In the genomic region with DNA sequence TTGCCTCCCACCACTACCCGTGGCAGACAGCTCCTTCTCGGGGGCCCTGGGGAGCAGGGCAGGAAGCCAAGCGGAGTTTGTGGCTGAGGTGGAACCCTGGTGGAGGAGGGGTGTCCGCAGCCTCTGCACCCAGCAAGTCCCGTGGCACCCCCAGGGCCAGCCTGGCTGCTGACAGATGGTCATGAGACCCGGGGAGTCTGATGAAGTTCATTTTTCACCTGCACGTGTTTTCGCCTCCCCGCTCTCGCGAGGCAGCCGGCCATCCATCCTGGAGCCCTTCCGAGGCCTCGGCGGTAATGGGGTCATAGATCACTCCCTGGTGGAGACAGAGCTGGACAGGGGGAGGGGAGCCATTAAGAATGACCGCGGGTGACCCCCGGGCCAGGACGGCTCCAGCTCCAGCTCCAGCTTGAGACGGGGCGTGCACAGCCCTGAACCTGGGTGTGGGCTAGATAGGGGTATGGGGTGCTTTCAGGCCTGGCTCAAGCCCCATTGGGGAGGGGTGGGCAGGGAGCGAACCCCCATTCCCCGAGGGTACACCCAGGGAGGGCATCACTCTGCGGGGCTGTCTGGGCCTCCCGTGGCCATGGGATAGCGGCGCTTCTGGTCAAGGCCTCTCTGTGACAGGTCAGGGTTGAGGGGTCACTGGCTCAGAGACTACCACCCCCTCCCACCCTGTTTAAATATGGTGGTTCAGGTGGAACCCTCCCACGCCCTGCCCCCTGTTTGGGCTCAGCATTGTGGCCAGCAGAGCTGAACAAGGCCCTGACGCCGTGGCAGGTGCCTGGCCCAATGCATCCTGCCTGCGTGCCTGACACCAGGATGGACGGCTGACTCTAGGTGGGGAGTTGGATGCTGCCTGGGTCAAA, we compare ENCODE assay signal across 2 cellular contexts.
TF ChIP-seq lines count a peak whose summit lies in the region.

No MANE protein-coding gene starts in this region.

TF ChIP-seq in K562, 482 proteins besides CTCF, POLR2A, EP300 and RAD21 (continued from another document and continues in another):
- TF ChIP-seq, protein P1, sequence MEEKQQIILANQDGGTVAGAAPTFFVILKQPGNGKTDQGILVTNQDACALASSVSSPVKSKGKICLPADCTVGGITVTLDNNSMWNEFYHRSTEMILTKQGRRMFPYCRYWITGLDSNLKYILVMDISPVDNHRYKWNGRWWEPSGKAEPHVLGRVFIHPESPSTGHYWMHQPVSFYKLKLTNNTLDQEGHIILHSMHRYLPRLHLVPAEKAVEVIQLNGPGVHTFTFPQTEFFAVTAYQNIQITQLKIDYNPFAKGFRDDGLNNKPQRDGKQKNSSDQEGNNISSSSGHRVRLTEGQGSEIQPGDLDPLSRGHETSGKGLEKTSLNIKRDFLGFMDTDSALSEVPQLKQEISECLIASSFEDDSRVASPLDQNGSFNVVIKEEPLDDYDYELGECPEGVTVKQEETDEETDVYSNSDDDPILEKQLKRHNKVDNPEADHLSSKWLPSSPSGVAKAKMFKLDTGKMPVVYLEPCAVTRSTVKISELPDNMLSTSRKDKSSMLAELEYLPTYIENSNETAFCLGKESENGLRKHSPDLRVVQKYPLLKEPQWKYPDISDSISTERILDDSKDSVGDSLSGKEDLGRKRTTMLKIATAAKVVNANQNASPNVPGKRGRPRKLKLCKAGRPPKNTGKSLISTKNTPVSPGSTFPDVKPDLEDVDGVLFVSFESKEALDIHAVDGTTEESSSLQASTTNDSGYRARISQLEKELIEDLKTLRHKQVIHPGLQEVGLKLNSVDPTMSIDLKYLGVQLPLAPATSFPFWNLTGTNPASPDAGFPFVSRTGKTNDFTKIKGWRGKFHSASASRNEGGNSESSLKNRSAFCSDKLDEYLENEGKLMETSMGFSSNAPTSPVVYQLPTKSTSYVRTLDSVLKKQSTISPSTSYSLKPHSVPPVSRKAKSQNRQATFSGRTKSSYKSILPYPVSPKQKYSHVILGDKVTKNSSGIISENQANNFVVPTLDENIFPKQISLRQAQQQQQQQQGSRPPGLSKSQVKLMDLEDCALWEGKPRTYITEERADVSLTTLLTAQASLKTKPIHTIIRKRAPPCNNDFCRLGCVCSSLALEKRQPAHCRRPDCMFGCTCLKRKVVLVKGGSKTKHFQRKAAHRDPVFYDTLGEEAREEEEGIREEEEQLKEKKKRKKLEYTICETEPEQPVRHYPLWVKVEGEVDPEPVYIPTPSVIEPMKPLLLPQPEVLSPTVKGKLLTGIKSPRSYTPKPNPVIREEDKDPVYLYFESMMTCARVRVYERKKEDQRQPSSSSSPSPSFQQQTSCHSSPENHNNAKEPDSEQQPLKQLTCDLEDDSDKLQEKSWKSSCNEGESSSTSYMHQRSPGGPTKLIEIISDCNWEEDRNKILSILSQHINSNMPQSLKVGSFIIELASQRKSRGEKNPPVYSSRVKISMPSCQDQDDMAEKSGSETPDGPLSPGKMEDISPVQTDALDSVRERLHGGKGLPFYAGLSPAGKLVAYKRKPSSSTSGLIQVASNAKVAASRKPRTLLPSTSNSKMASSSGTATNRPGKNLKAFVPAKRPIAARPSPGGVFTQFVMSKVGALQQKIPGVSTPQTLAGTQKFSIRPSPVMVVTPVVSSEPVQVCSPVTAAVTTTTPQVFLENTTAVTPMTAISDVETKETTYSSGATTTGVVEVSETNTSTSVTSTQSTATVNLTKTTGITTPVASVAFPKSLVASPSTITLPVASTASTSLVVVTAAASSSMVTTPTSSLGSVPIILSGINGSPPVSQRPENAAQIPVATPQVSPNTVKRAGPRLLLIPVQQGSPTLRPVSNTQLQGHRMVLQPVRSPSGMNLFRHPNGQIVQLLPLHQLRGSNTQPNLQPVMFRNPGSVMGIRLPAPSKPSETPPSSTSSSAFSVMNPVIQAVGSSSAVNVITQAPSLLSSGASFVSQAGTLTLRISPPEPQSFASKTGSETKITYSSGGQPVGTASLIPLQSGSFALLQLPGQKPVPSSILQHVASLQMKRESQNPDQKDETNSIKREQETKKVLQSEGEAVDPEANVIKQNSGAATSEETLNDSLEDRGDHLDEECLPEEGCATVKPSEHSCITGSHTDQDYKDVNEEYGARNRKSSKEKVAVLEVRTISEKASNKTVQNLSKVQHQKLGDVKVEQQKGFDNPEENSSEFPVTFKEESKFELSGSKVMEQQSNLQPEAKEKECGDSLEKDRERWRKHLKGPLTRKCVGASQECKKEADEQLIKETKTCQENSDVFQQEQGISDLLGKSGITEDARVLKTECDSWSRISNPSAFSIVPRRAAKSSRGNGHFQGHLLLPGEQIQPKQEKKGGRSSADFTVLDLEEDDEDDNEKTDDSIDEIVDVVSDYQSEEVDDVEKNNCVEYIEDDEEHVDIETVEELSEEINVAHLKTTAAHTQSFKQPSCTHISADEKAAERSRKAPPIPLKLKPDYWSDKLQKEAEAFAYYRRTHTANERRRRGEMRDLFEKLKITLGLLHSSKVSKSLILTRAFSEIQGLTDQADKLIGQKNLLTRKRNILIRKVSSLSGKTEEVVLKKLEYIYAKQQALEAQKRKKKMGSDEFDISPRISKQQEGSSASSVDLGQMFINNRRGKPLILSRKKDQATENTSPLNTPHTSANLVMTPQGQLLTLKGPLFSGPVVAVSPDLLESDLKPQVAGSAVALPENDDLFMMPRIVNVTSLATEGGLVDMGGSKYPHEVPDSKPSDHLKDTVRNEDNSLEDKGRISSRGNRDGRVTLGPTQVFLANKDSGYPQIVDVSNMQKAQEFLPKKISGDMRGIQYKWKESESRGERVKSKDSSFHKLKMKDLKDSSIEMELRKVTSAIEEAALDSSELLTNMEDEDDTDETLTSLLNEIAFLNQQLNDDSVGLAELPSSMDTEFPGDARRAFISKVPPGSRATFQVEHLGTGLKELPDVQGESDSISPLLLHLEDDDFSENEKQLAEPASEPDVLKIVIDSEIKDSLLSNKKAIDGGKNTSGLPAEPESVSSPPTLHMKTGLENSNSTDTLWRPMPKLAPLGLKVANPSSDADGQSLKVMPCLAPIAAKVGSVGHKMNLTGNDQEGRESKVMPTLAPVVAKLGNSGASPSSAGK (IDR thresholded peaks at IDR 0.05): peak; percentile 56; the same call in 1 of the 2 replicates
- TF ChIP-seq MBD2 (IDR thresholded peaks at IDR 0.05; ENCODE audit: borderline replicate concordance, low read depth): no peak
- TF ChIP-seq JUNB (CRISPR knock-in tag; conservative IDR thresholded peaks at IDR 0.05): no peak
- TF ChIP-seq, protein P2, sequence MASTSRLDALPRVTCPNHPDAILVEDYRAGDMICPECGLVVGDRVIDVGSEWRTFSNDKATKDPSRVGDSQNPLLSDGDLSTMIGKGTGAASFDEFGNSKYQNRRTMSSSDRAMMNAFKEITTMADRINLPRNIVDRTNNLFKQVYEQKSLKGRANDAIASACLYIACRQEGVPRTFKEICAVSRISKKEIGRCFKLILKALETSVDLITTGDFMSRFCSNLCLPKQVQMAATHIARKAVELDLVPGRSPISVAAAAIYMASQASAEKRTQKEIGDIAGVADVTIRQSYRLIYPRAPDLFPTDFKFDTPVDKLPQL (IDR thresholded peaks at IDR 0.05; ENCODE audit: extremely low read depth, insufficient read length): no peak
- TF ChIP-seq, protein P3, sequence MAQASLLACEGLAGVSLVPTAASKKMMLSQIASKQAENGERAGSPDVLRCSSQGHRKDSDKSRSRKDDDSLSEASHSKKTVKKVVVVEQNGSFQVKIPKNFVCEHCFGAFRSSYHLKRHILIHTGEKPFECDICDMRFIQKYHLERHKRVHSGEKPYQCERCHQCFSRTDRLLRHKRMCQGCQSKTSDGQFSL (CRISPR knock-in tag; IDR thresholded peaks at IDR 0.05): peak; percentile 37; the same call in 1 of the 2 replicates
- TF ChIP-seq, protein P3 (tag; IDR thresholded peaks at IDR 0.05): no peak
- peak; percentile 52 for TF ChIP-seq L3MBTL2 (IDR thresholded peaks at IDR 0.05)
- TF ChIP-seq MAFF (IDR thresholded peaks at IDR 0.05; ENCODE audit: low read length): no peak
- TF ChIP-seq OTX1 (CRISPR knock-in tag; IDR thresholded peaks at IDR 0.05): no peak
- TF ChIP-seq NR2C2 (CRISPR knock-in tag; IDR thresholded peaks at IDR 0.05): no peak
- peak; percentile 45; the same call in 1 of the 2 replicates for TF ChIP-seq NR2C2 (tag; IDR thresholded peaks at IDR 0.05)

TF ChIP-seq in HepG2, 621 proteins besides CTCF, POLR2A, EP300 and RAD21 (continued from another document and continues in another):
- TF ChIP-seq ZFP90 (CRISPR knock-in tag; IDR thresholded peaks at IDR 0.05; ENCODE audit: borderline replicate concordance) (no peak), NFE2L1 (CRISPR knock-in tag; IDR thresholded peaks at IDR 0.05; ENCODE audit: borderline replicate concordance) (0 out of 2 replicates have a peak, but pooled peaks have one; percentile 40), HNRNPH1 (optimal IDR thresholded peaks at IDR 0.05; ENCODE audit: low read depth, low read length) (no peak), ZNF546 (CRISPR knock-in tag; conservative IDR thresholded peaks at IDR 0.05) (no peak), PHF20 (CRISPR knock-in tag; IDR thresholded peaks at IDR 0.05) (no peak), RFXAP (CRISPR knock-in tag; IDR thresholded peaks at IDR 0.05; ENCODE audit: borderline replicate concordance) (0 out of 2 replicates have a peak, but pooled peaks have one; percentile 12), MYC (CRISPR knock-in tag; IDR thresholded peaks at IDR 0.05; ENCODE audit: borderline replicate concordance) (peak; percentile 63; the same call in 1 of the 2 replicates), HDAC1 (CRISPR knock-in tag; IDR thresholded peaks at IDR 0.05) (peak; percentile 61; the same call in 1 of the 2 replicates), ZNF296 (CRISPR knock-in tag; conservative IDR thresholded peaks at IDR 0.05) (0 out of 2 replicates have a peak, but pooled peaks have one; percentile 44), IRX3 (CRISPR knock-in tag; IDR thresholded peaks at IDR 0.05; ENCODE audit: borderline replicate concordance, low read depth) (no peak), TBL1XR1 (IDR thresholded peaks at IDR 0.05; ENCODE audit: borderline replicate concordance, low read length, partially characterized antibody) (no peak), ZNF451 (CRISPR knock-in tag; IDR thresholded peaks at IDR 0.05) (no peak), NFRKB (IDR thresholded peaks at IDR 0.05) (no peak), SSRP1 (CRISPR knock-in tag; IDR thresholded peaks at IDR 0.05) (no peak), ZNF20 (CRISPR knock-in tag; IDR thresholded peaks at IDR 0.05) (no peak), ZNF777 (CRISPR knock-in tag; IDR thresholded peaks at IDR 0.05) (peak; percentile 94), ZBTB21 (CRISPR knock-in tag; IDR thresholded peaks at IDR 0.05) (0 out of 2 replicates have a peak, but pooled peaks have one; percentile 23), ZIK1 (CRISPR knock-in tag; IDR thresholded peaks at IDR 0.05; ENCODE audit: borderline replicate concordance, low read depth) (no peak), SIN3A (IDR thresholded peaks at IDR 0.05; ENCODE audit: borderline replicate concordance, low read depth, low read length) (0 out of 2 replicates have a peak, but pooled peaks have one; percentile 22)
- TF ChIP-seq, protein P4, sequence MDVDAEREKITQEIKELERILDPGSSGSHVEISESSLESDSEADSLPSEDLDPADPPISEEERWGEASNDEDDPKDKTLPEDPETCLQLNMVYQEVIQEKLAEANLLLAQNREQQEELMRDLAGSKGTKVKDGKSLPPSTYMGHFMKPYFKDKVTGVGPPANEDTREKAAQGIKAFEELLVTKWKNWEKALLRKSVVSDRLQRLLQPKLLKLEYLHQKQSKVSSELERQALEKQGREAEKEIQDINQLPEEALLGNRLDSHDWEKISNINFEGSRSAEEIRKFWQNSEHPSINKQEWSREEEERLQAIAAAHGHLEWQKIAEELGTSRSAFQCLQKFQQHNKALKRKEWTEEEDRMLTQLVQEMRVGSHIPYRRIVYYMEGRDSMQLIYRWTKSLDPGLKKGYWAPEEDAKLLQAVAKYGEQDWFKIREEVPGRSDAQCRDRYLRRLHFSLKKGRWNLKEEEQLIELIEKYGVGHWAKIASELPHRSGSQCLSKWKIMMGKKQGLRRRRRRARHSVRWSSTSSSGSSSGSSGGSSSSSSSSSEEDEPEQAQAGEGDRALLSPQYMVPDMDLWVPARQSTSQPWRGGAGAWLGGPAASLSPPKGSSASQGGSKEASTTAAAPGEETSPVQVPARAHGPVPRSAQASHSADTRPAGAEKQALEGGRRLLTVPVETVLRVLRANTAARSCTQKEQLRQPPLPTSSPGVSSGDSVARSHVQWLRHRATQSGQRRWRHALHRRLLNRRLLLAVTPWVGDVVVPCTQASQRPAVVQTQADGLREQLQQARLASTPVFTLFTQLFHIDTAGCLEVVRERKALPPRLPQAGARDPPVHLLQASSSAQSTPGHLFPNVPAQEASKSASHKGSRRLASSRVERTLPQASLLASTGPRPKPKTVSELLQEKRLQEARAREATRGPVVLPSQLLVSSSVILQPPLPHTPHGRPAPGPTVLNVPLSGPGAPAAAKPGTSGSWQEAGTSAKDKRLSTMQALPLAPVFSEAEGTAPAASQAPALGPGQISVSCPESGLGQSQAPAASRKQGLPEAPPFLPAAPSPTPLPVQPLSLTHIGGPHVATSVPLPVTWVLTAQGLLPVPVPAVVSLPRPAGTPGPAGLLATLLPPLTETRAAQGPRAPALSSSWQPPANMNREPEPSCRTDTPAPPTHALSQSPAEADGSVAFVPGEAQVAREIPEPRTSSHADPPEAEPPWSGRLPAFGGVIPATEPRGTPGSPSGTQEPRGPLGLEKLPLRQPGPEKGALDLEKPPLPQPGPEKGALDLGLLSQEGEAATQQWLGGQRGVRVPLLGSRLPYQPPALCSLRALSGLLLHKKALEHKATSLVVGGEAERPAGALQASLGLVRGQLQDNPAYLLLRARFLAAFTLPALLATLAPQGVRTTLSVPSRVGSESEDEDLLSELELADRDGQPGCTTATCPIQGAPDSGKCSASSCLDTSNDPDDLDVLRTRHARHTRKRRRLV (CRISPR knock-in tag; IDR thresholded peaks at IDR 0.05): peak; percentile 49; the same call in 1 of the 2 replicates
- TF ChIP-seq, protein P5, sequence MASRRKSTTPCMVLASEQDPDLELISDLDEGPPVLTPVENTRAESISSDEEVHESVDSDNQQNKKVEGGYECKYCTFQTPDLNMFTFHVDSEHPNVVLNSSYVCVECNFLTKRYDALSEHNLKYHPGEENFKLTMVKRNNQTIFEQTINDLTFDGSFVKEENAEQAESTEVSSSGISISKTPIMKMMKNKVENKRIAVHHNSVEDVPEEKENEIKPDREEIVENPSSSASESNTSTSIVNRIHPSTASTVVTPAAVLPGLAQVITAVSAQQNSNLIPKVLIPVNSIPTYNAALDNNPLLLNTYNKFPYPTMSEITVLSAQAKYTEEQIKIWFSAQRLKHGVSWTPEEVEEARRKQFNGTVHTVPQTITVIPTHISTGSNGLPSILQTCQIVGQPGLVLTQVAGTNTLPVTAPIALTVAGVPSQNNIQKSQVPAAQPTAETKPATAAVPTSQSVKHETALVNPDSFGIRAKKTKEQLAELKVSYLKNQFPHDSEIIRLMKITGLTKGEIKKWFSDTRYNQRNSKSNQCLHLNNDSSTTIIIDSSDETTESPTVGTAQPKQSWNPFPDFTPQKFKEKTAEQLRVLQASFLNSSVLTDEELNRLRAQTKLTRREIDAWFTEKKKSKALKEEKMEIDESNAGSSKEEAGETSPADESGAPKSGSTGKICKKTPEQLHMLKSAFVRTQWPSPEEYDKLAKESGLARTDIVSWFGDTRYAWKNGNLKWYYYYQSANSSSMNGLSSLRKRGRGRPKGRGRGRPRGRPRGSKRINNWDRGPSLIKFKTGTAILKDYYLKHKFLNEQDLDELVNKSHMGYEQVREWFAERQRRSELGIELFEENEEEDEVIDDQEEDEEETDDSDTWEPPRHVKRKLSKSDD (CRISPR knock-in tag; IDR thresholded peaks at IDR 0.05; ENCODE audit: low read depth): no peak
